ENCODE assay signal across 1 cellular context in the genomic region with DNA sequence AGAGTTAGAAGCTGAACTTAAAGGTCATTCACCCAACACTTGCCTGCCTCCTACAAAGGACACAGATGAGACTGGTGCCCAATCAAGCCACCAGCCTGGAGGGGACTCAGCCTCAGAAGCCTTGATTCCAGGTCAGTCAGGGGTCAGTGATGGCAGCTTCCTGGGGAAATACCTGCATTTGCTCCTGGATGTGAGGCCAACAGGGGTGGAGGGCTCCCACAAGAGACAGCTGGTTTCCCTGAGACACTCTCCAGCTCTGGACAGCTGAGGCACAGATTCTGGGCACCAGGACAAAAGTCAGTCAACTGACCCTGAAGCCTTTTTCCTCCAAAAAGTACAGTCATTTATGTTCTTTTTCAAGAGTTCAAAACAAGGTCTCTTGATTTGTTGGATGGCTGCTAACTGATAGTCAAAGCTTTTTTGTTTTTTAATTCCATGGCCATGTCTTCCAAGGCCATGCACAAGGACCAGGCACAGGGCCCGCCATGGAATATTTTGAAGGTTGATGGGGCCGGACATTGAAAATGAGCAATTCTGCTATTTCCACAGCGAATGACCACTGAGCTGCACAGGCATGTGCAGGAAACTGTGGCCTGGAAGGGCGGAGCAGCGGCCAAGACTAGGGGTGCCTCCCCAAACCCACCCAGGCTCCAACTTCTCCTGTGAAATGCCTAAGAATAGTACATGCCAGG.
TF ChIP-seq lines count a peak whose summit lies in the region.

No MANE protein-coding gene starts in this region.

TF ChIP-seq in GM12878, 131 proteins besides CTCF, POLR2A, EP300 and RAD21:
- no peak for TF ChIP-seq ATF3 (IDR thresholded peaks at IDR 0.05; ENCODE audit: borderline replicate concordance, extremely low read depth, low read depth, low read length)
- TF ChIP-seq KLF5 (IDR thresholded peaks at IDR 0.05; ENCODE audit: partially characterized antibody), result no peak
- no peak for TF ChIP-seq ZNF217 (IDR thresholded peaks at IDR 0.05)
- no peak for TF ChIP-seq SMC3 (IDR thresholded peaks at IDR 0.05; ENCODE audit: borderline replicate concordance, low read length)
- TF ChIP-seq NR2F1 (conservative IDR thresholded peaks at IDR 0.05), result peak; percentile 36
- TF ChIP-seq SREBF1 (IDR thresholded peaks at IDR 0.05; ENCODE audit: low read length), result no peak
